8 cellular contexts compared by ENCODE assay signal in genomic region chr12:64824500-64825142, GRCh38. TPM values are rescaled to one million over a fixed set of nuclear protein-coding genes. Genes with fewer than 3 reads are reported as not detected.
DNase-seq lines count a peak whose midpoint lies in the region; ATAC-seq and TF ChIP-seq lines count a peak whose summit lies in the region.

Gene TBC1D30 (plus strand): TSS chr12:64824647. CDS start chr12:64824880, 233 bp downstream.

- no peak for TF ChIP-seq EP300 in stomach (IDR thresholded peaks at IDR 0.05)

- DNase-seq in AG08395 (ENCODE audit: low spot score) (peak; percentile 12), NCI-H128 (lab: John Stamatoyannopoulos, UW; ENCODE audit: unreplicated experiment) (peak; percentile 65), endodermal cell (peak; percentile 81), mesothelial cell of epicardium (ENCODE audit: low spot score in 2 of 2, unreplicated experiment in 2 of 2) (peak in 1 of 2 experiments; percentile 56), stomach (no peak)
- DNase-seq in activated CD4-positive, alpha-beta T cell treated with anti-CD3 and anti-CD28 coated beads, Interleukin-2, amount 10 ng/mL, durations not matched to agents 24 days and 14 days, result peak; percentile 61

- H3K4me3 ChIP-seq in endodermal cell (ENCODE audit: low read length), result peak within 1 kb of the TSS; percentile 77
- peak within 1 kb of the TSS; percentile 35 to 66 (median 55) for H3K4me3 ChIP-seq in stomach

- peaks cover 52% of the 10 kb centered on the region for H3K27me3 Mint-ChIP-seq in activated CD4-positive, alpha-beta T cell treated with anti-CD3 and anti-CD28 coated beads, Interleukin-2, amount 10 ng/mL, durations not matched to agents 24 days and 14 days
- H3K27me3 Mint-ChIP-seq in endodermal cell (ENCODE audit: insufficient read depth) (peaks cover 80% of the 10 kb centered on the region), mesothelial cell of epicardium (ENCODE audit: low read depth) (peaks cover 80% of the 10 kb centered on the region)

- H3K27me3 ChIP-seq in endodermal cell (ENCODE audit: control insufficient read depth, insufficient read depth, low read length, poor library complexity, severe bottlenecking) (peaks cover 77% of the 10 kb centered on the region), stomach (peaks cover 10 to 58% (median 34%) of the 10 kb centered on the region in 3 donors)

- intact Hi-C loops in activated CD4-positive, alpha-beta T cell treated with anti-CD3 and anti-CD28 coated beads, Interleukin-2, amount 10 ng/mL, durations not matched to agents 24 days and 14 days (cut with micrococcal nuclease), result no loop called here
- intact Hi-C loops in stomach (cut with DNase I; ENCODE audit: low total_unique reads), result no loop called here

- H3K27ac Mint-ChIP-seq in activated CD4-positive, alpha-beta T cell treated with anti-CD3 and anti-CD28 coated beads, Interleukin-2, amount 10 ng/mL, durations not matched to agents 24 days and 14 days, result no peak within 1 kb of the TSS
- H3K27ac Mint-ChIP-seq in endodermal cell (no peak within 1 kb of the TSS), mesothelial cell of epicardium (no peak within 1 kb of the TSS)

- H3K4me3 Mint-ChIP-seq in activated CD4-positive, alpha-beta T cell treated with anti-CD3 and anti-CD28 coated beads, Interleukin-2, amount 10 ng/mL, durations not matched to agents 24 days and 14 days, result peak within 1 kb of the TSS; percentile 73
- H3K4me3 Mint-ChIP-seq in endodermal cell (peak within 1 kb of the TSS; percentile 53), mesothelial cell of epicardium (peak within 1 kb of the TSS; percentile 68)

- H3K4me1 Mint-ChIP-seq in activated CD4-positive, alpha-beta T cell treated with anti-CD3 and anti-CD28 coated beads, Interleukin-2, amount 10 ng/mL, durations not matched to agents 24 days and 14 days, result peaks cover 11% of the 10 kb centered on the region
- H3K4me1 Mint-ChIP-seq in endodermal cell (peaks cover 7% of the 10 kb centered on the region), mesothelial cell of epicardium (peaks cover 16% of the 10 kb centered on the region)

- TF ChIP-seq POLR2A in stomach (IDR thresholded peaks at IDR 0.05), result no peak

- H3K27ac ChIP-seq in endodermal cell (ENCODE audit: low read depth, low read length), result no peak within 1 kb of the TSS
- H3K27ac ChIP-seq in stomach, result no peak within 1 kb of the TSS

- H3K36me3 Mint-ChIP-seq in activated CD4-positive, alpha-beta T cell treated with anti-CD3 and anti-CD28 coated beads, Interleukin-2, amount 10 ng/mL, durations not matched to agents 24 days and 14 days (ENCODE audit: low read depth), result no peaks in the 10 kb centered on the region
- peaks cover 2% of the 10 kb centered on the region for H3K36me3 Mint-ChIP-seq in endodermal cell (ENCODE audit: low read depth)
- H3K36me3 Mint-ChIP-seq in mesothelial cell of epicardium, result peaks cover 2% of the 10 kb centered on the region

- WGBS in endodermal cell (ENCODE audit: insufficient coverage in 1 of 2, insufficient read length in 1 of 2), 2 experiments, result 0 to 1% methylated on average over 28 to 69 of the region's 69 CpGs
- WGBS in stomach, 5 donors, result 0 to 2% (median 1%) methylated on average over 27 to 69 of the region's 69 CpGs

- no peak within 1 kb of the TSS for H3K9ac ChIP-seq in endodermal cell (ENCODE audit: extremely low read depth, low read length, poor library complexity, severe bottlenecking)

- H3K36me3 ChIP-seq in endodermal cell (ENCODE audit: control insufficient read depth, insufficient read depth, low read length) (no peaks in the 10 kb centered on the region), stomach (peaks cover 0 to 3% (median 0%) of the 10 kb centered on the region in 4 donors)

- peaks cover 7% of the 10 kb centered on the region for H3K9me3 Mint-ChIP-seq in activated CD4-positive, alpha-beta T cell treated with anti-CD3 and anti-CD28 coated beads, Interleukin-2, amount 10 ng/mL, durations not matched to agents 24 days and 14 days
- peaks cover 16% of the 10 kb centered on the region for H3K9me3 Mint-ChIP-seq in endodermal cell
- peaks cover 4% of the 10 kb centered on the region for H3K9me3 Mint-ChIP-seq in mesothelial cell of epicardium

- TF ChIP-seq CTCF in endodermal cell (conservative IDR thresholded peaks at IDR 0.05) (no peak), mesothelial cell of epicardium (IDR thresholded peaks at IDR 0.05; ENCODE audit: unreplicated experiment) (no peak), stomach (IDR thresholded peaks at IDR 0.05) (no peak)

- H3K4me1 ChIP-seq in endodermal cell (ENCODE audit: control insufficient read depth, insufficient read depth, low read length) (peaks cover 5% of the 10 kb centered on the region), stomach (peaks cover 21 to 30% (median 28%) of the 10 kb centered on the region in 4 donors)

- ATAC-seq in GM21360 (IDR thresholded peaks at IDR 0.05; ENCODE audit: unreplicated experiment), result peak; percentile 72
- ATAC-seq in GM21825 (IDR thresholded peaks at IDR 0.05; ENCODE audit: unreplicated experiment), result no peak

- H3K9me3 ChIP-seq in endodermal cell (ENCODE audit: control insufficient read depth, low read length) (peaks cover 5% of the 10 kb centered on the region), stomach (peaks cover 0 to 13% (median 0%) of the 10 kb centered on the region in 4 donors)

RNA-seq across cellular contexts. Expression of gene TBC1D30, which starts in this region (rescaled TPM):
- total RNA-seq in activated CD4-positive, alpha-beta T cell treated with anti-CD3 and anti-CD28 coated beads, Interleukin-2, amount 10 ng/mL, durations not matched to agents 24 days and 14 days, result 0.95 and 1.7 TPM in 2 replicates
- 1 to 10 TPM; 1.7 to 1.9 TPM for total RNA-seq in endodermal cell
- polyA plus RNA-seq in endodermal cell (2013, experiment 1 of 2), result 1.9 TPM
- polyA plus RNA-seq in endodermal cell (2013, experiment 2 of 2), result 2.2 TPM
- total RNA-seq in mesothelial cell of epicardium, result 2.8 to 3.7 TPM (median 3.1 TPM) in 3 replicates
- total RNA-seq in stomach, result 10 to 100 TPM in 4 of 5 donors, 1 to 10 TPM in 1; 6.4 to 41.1 (median 11.2) TPM
- polyA plus RNA-seq in stomach, result 1 to 10 TPM; 1.8 to 6.7 (median 3.9) TPM
